Comparison of ENCODE assay signal across 33 cellular contexts in the genomic region with DNA sequence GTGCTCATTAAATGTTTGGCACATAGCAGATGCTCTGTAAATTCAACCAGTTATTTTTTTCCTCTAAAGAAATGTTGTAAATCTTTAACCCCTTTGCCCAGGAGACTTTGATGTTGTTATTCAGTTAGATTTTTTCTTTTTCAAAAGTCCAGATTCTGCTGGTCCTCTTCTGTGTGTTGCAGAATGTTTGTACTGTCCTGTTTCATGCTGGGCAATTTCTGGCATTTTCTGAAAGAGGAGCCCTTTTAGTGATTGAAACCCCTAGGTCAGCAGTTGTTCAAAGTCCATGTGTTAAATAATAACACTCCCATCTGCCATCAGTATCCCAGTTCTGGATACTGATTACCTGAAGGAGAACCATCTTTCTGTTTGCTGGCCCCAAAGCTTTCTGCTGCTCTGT. TPM values are rescaled to one million over a fixed set of nuclear protein-coding genes. Genes with fewer than 3 reads are reported as not detected.
"Had no signal": no experiment of that assay in that cellular context is flagged by ENCODE, and none has a peak within 500 bp of the region (broad histone marks: within the 10 kb centered on the region; RNA-seq: fewer than 3 reads in every experiment).

No MANE protein-coding gene starts in this region.

- H3K36me3 ChIP-seq: adrenal gland, breast epithelium, Peyer's patch, SJSA1 had no signal

- H3K9ac ChIP-seq: SK-N-SH had no signal

- H3K4me2 ChIP-seq: SK-N-SH had no signal

- ATAC-seq: activated CD4-positive, alpha-beta T cell treated with anti-CD3 and anti-CD28 coated beads for 36 hours; activated CD4-positive, CD25-positive, alpha-beta regulatory T cell treated with anti-CD3 and anti-CD28 coated beads, Interleukin-2, amount 50 U/mL, for 24 hours; activated CD8-positive, alpha-beta T cell treated with anti-CD3 and anti-CD28 coated beads, Interleukin-2, amount 10 ng/mL, durations not matched to agents 7 days and 5 days; activated naive CD4-positive, alpha-beta T cell treated with anti-CD3 and anti-CD28 coated beads, Interleukin-2, amount 50 U/mL, for 72 hours; body of pancreas; PC-3 had no signal

- DNase-seq: activated CD4-positive, alpha-beta T cell treated with anti-CD3 and anti-CD28 coated beads for 36 hours; activated CD4-positive, alpha-beta T cell treated with anti-CD3 and anti-CD28 coated beads, Interleukin-2, amount 10 ng/mL, durations not matched to agents 7 days and 5 days; activated CD4-positive, alpha-beta T cell treated with anti-CD3 and anti-CD28 coated beads, Interleukin-2, amount 50 U/mL, for 48 hours; activated CD8-positive, alpha-beta T cell treated with anti-CD3 and anti-CD28 coated beads, Interleukin-2, amount 10 ng/mL, durations not matched to agents 7 days and 5 days; activated gamma-delta T cell treated with Interleukin-2 at 50 U/mL for 16 hours; activated naive CD4-positive, alpha-beta T cell treated with anti-CD3 and anti-CD28 coated beads for 36 hours; activated T-cell treated with anti-CD3 and anti-CD28 coated beads, Interleukin-2, amount 50 U/mL, for 24 hours; adrenal gland; body of pancreas; NCI-H1092 treated with DMSO at 0.1 percent for 48 hours; NCI-H1417; NCI-H146; NCI-H187; NCI-H2029 treated with DMSO at 0.1 percent for 48 hours; NCI-H2107; NCI-H226; NCI-H524 treated with DMSO at 0.1 percent for 48 hours; NCI-H748 treated with DMSO at 0.1 percent for 48 hours; NK-92 treated with Interleukin-12 subunit alpha and Interleukin-12 subunit beta, amount 100 ng/mL, for 24 hours; PC-3; Peyer's patch; RPMI8226; SHP77 treated with DMSO at 0.1 percent for 48 hours; SK-N-SH had no signal

- FAIRE-seq: astrocyte, TTC549 had no signal

- H3K27me3 ChIP-seq: adrenal gland, body of pancreas, breast epithelium, Peyer's patch, SJSA1 had no signal

- H3K4me3 ChIP-seq: adrenal gland, body of pancreas, breast epithelium, Peyer's patch, SJSA1 had no signal

- H3K9me3 ChIP-seq: adrenal gland, body of pancreas, breast epithelium, Peyer's patch, SJSA1, SK-N-SH had no signal

- H3K27ac ChIP-seq: adrenal gland, body of pancreas, breast epithelium, Peyer's patch, SJSA1 had no signal

- H3K4me1 ChIP-seq: adrenal gland, body of pancreas, breast epithelium, Peyer's patch, SJSA1 had no signal

RNA-seq across cellular contexts. Expression of gene SLC17A1, which starts 1.3 kb away (rescaled TPM):
- total RNA-seq: activated CD4-positive, alpha-beta T cell treated with anti-CD3 and anti-CD28 coated beads, Interleukin-2, amount 10 ng/mL, durations not matched to agents 7 days and 5 days; activated CD8-positive, alpha-beta T cell treated with anti-CD3 and anti-CD28 coated beads, Interleukin-2, amount 10 ng/mL, durations not matched to agents 7 days and 5 days; activated naive CD4-positive, alpha-beta T cell treated with anti-CD3 and anti-CD28 coated beads for 36 hours; astrocyte; body of pancreas; breast epithelium; cardiac septum; M059J; NCI-H460; PC-3; Peyer's patch; SJSA1 had no signal
- polyA plus RNA-seq: SK-N-SH had no signal

RNA-seq across cellular contexts. Expression of gene SLC17A3, which starts 40.9 kb away (rescaled TPM):
- total RNA-seq: activated naive CD4-positive, alpha-beta T cell treated with anti-CD3 and anti-CD28 coated beads for 36 hours; astrocyte; body of pancreas; breast epithelium; cardiac septum; M059J; NCI-H460; PC-3; Peyer's patch; SJSA1 had no signal
- polyA plus RNA-seq: SK-N-SH had no signal
